ENCODE assay signal across 1 cellular context in the genomic region with DNA sequence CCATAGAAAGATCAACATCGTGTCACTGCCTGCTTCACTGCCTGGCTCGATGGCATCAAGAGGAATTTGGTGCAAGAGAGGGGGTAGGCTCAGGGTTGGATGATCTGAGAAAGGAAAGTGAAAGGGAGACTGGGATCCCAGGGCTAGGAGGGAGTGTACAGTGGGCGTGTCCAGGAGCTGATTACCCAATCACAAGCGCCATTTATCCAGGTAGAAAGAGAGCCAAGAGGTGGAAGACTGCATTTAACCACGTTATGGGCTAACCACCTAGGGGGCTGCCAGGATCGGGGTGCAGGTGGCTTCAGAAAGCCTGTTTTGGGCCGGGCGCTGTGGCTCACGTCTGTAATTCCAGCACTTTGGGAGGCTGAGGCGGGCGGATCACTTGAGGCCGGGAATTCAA.
TF ChIP-seq lines count a peak whose summit lies in the region.

No MANE protein-coding gene starts in this region.

TF ChIP-seq in H1, 55 proteins besides CTCF, POLR2A, EP300 and RAD21:
- TF ChIP-seq POLR2AphosphoS5 (IDR thresholded peaks at IDR 0.05; ENCODE audit: low read depth, low read length), result peak; percentile 28; the same call in 1 of the 2 replicates
- no peak for TF ChIP-seq POU5F1 (IDR thresholded peaks at IDR 0.05; ENCODE audit: low read depth, low read length)
- TF ChIP-seq CEBPB (IDR thresholded peaks at IDR 0.05; ENCODE audit: low read depth, low read length), result 0 out of 2 replicates have a peak, but pooled peaks have one; percentile 26
